ENCODE assay signal across 9 cellular contexts in the genomic region with DNA sequence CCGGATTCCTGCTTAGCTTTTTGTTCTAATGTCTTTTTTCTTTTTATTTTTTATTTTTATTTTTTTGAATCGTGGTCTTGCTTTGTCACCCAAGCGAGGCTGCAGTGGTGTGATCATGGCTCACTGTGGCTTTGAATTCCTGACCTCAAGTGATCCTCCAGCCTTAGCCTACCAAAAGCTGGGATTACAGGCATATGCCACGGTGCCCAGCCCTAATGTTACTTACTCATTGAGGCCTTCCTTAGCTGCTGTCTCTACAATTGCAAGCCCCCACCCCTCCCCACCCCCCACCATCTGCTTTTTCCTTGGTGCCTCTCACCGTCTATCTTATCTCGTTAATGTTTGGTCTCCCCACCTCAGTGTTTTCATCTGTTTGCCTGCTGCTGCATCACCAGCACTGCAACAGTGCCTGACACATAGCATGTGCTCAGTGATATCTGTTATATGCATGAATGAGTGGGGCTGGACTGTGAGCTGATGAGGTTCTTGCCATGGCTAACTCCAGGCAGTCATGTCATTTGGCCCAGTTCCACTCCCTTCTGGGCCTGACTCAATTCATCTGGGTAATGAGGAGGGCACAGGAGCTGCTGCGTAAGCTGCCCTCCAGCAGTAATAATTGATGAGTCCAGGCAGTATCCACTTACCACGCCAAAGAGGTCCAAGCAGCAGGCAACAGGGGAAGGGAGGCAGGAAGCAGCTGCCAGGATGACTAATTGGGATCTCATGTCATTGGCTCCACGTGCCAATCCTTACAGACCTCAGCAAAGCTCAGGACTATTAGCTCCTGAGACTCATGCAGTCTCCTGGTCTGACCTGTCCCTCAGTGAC. TPM values are rescaled to one million over a fixed set of nuclear protein-coding genes. Genes with fewer than 3 reads are reported as not detected.
DNase-seq lines count a peak whose midpoint lies in the region; ATAC-seq lines count a peak whose summit lies in the region.
"Had no signal": no experiment of that assay in that cellular context is flagged by ENCODE, and none has a peak within 500 bp of the region (broad histone marks: within the 10 kb centered on the region; RNA-seq: fewer than 3 reads in every experiment).

No MANE protein-coding gene starts in this region.

- POLR2A ChIA-PET in activated naive CD8-positive, alpha-beta T cell treated with anti-CD3 and anti-CD28 coated beads, Interleukin-2, amount 10 ng/mL, durations not matched to agents 7 days and 5 days (lab: Charles Lee): no interaction called here
- POLR2A ChIA-PET in activated CD4-positive, alpha-beta T cell treated with anti-CD3 and anti-CD28 coated beads, Interleukin-2, amount 10 ng/mL, durations not matched to agents 7 days and 5 days (lab: Charles Lee): no interaction called here

- no peaks in the 10 kb centered on the region for H3K4me1 Mint-ChIP-seq in activated naive CD8-positive, alpha-beta T cell treated with anti-CD3 and anti-CD28 coated beads, Interleukin-2, amount 10 ng/mL, durations not matched to agents 7 days and 5 days
- H3K4me1 Mint-ChIP-seq in activated naive CD8-positive, alpha-beta T cell treated with anti-CD3 and anti-CD28 coated beads, Interleukin-2, amount 50 U/mL, for 24 hours: no peaks in the 10 kb centered on the region
- H3K4me1 Mint-ChIP-seq in activated CD4-positive, alpha-beta T cell treated with anti-CD3 and anti-CD28 coated beads, Interleukin-2, amount 10 ng/mL, durations not matched to agents 7 days and 5 days: no peaks in the 10 kb centered on the region
- H3K4me1 Mint-ChIP-seq: neural crest cell had no signal

- 60 to 64% methylated on average over 9 of the region's 9 CpGs for WGBS in aorta, 2 donors

- H3K27ac Mint-ChIP-seq in activated naive CD8-positive, alpha-beta T cell treated with anti-CD3 and anti-CD28 coated beads, Interleukin-2, amount 10 ng/mL, durations not matched to agents 7 days and 5 days: no peak overlapping the region
- H3K27ac Mint-ChIP-seq in activated naive CD8-positive, alpha-beta T cell treated with anti-CD3 and anti-CD28 coated beads, Interleukin-2, amount 50 U/mL, for 24 hours: no peak overlapping the region
- no peak overlapping the region for H3K27ac Mint-ChIP-seq in activated CD4-positive, alpha-beta T cell treated with anti-CD3 and anti-CD28 coated beads, Interleukin-2, amount 10 ng/mL, durations not matched to agents 7 days and 5 days

- no peak overlapping the region for H3K4me3 ChIP-seq in aorta (ENCODE audit: low read length in 2 of 2)

- no peak for ATAC-seq in activated naive CD8-positive, alpha-beta T cell treated with anti-CD3 and anti-CD28 coated beads, Interleukin-2, amount 10 ng/mL, durations not matched to agents 7 days and 5 days (ENCODE audit: low read depth)
- ATAC-seq in activated naive CD8-positive, alpha-beta T cell treated with anti-CD3 and anti-CD28 coated beads, Interleukin-2, amount 50 U/mL, for 24 hours: no peak
- ATAC-seq in left ventricle myocardium superior: peak; percentile 85
- peak; percentile 72 for ATAC-seq in aorta (ENCODE audit: low FRiP score)

- H3K27me3 Mint-ChIP-seq in activated naive CD8-positive, alpha-beta T cell treated with anti-CD3 and anti-CD28 coated beads, Interleukin-2, amount 10 ng/mL, durations not matched to agents 7 days and 5 days: peaks cover 6% of the 10 kb centered on the region
- H3K27me3 Mint-ChIP-seq in activated naive CD8-positive, alpha-beta T cell treated with anti-CD3 and anti-CD28 coated beads, Interleukin-2, amount 50 U/mL, for 24 hours: no peaks in the 10 kb centered on the region
- no peaks in the 10 kb centered on the region for H3K27me3 Mint-ChIP-seq in activated CD4-positive, alpha-beta T cell treated with anti-CD3 and anti-CD28 coated beads, Interleukin-2, amount 10 ng/mL, durations not matched to agents 7 days and 5 days

- H3K27me3 ChIP-seq in aorta (ENCODE audit: control insufficient read depth in 1 of 2, insufficient read depth in 2 of 2, low read length in 1 of 2): no peaks in the 10 kb centered on the region

- no peaks in the 10 kb centered on the region for H3K9me3 ChIP-seq in aorta (ENCODE audit: control insufficient read depth, low read length)

- no peaks in the 10 kb centered on the region for H3K36me3 Mint-ChIP-seq in activated naive CD8-positive, alpha-beta T cell treated with anti-CD3 and anti-CD28 coated beads, Interleukin-2, amount 10 ng/mL, durations not matched to agents 7 days and 5 days
- H3K36me3 Mint-ChIP-seq in activated naive CD8-positive, alpha-beta T cell treated with anti-CD3 and anti-CD28 coated beads, Interleukin-2, amount 50 U/mL, for 24 hours (ENCODE audit: low read depth): no peaks in the 10 kb centered on the region
- H3K36me3 Mint-ChIP-seq in activated CD4-positive, alpha-beta T cell treated with anti-CD3 and anti-CD28 coated beads, Interleukin-2, amount 10 ng/mL, durations not matched to agents 7 days and 5 days (ENCODE audit: low read depth): no peaks in the 10 kb centered on the region

- DNase-seq in activated naive CD8-positive, alpha-beta T cell treated with anti-CD3 and anti-CD28 coated beads, Interleukin-2, amount 10 ng/mL, durations not matched to agents 7 days and 5 days: peak; percentile 1
- DNase-seq in activated naive CD8-positive, alpha-beta T cell treated with anti-CD3 and anti-CD28 coated beads, Interleukin-2, amount 50 U/mL, for 24 hours: no peak
- DNase-seq in T1000 (lab: John Stamatoyannopoulos, UW) (peak; percentile 87), left ventricle myocardium superior (no peak), aorta (peak in 1 of 2 donors; percentile 72), GDM1 (lab: John Stamatoyannopoulos, UW) (no peak)
- no peak for DNase-seq in activated CD4-positive, alpha-beta T cell treated with anti-CD3 and anti-CD28 coated beads, Interleukin-2, amount 10 ng/mL, durations not matched to agents 7 days and 5 days
- DNase-seq in stimulated activated CD4-positive, alpha-beta T cell treated with anti-CD3 and anti-CD28 coated beads, Interleukin-4, amount 100 ng/mL, for 4 hours: no peak

- no peak overlapping the region for H3K27ac ChIP-seq in aorta (ENCODE audit: low read depth in 1 of 2, low read length in 2 of 2)

- CTCF ChIA-PET in activated CD4-positive, alpha-beta T cell treated with anti-CD3 and anti-CD28 coated beads, Interleukin-2, amount 10 ng/mL, durations not matched to agents 7 days and 5 days (lab: Charles Lee): interaction anchor here (1.3 to 1.6 kb wide), 2 partner anchors 42 to 52 kb away, joined by 3 read pairs; no protein-coding TSS in a partner anchor

- H3K4me1 ChIP-seq in aorta (ENCODE audit: control insufficient read depth in 1 of 2, insufficient read depth in 2 of 2, low read length in 2 of 2): peaks cover 0 to 3% of the 10 kb centered on the region in 2 donors

- intact Hi-C loops in left ventricle myocardium superior (cut with micrococcal nuclease) (no loop called here), aorta (cut with DNase I) (no loop called here)

- no peaks in the 10 kb centered on the region for H3K9me3 Mint-ChIP-seq in activated naive CD8-positive, alpha-beta T cell treated with anti-CD3 and anti-CD28 coated beads, Interleukin-2, amount 10 ng/mL, durations not matched to agents 7 days and 5 days
- H3K9me3 Mint-ChIP-seq in activated naive CD8-positive, alpha-beta T cell treated with anti-CD3 and anti-CD28 coated beads, Interleukin-2, amount 50 U/mL, for 24 hours: no peaks in the 10 kb centered on the region
- H3K9me3 Mint-ChIP-seq in activated CD4-positive, alpha-beta T cell treated with anti-CD3 and anti-CD28 coated beads, Interleukin-2, amount 10 ng/mL, durations not matched to agents 7 days and 5 days: no peaks in the 10 kb centered on the region
- H3K9me3 Mint-ChIP-seq: neural crest cell had no signal

- H3K36me3 ChIP-seq in aorta (ENCODE audit: control insufficient read depth in 1 of 2, insufficient read depth in 2 of 2, low read length in 1 of 2): no peaks in the 10 kb centered on the region

- no peak overlapping the region for H3K4me3 Mint-ChIP-seq in activated naive CD8-positive, alpha-beta T cell treated with anti-CD3 and anti-CD28 coated beads, Interleukin-2, amount 10 ng/mL, durations not matched to agents 7 days and 5 days
- H3K4me3 Mint-ChIP-seq in activated naive CD8-positive, alpha-beta T cell treated with anti-CD3 and anti-CD28 coated beads, Interleukin-2, amount 50 U/mL, for 24 hours: no peak overlapping the region
- H3K4me3 Mint-ChIP-seq in activated CD4-positive, alpha-beta T cell treated with anti-CD3 and anti-CD28 coated beads, Interleukin-2, amount 10 ng/mL, durations not matched to agents 7 days and 5 days: no peak overlapping the region
- H3K4me3 Mint-ChIP-seq: neural crest cell had no signal

RNA-seq across cellular contexts. Expression of a gene that starts 34.3 kb away (rescaled TPM):
- 100 to 1,000 TPM; 218 to 222 TPM for total RNA-seq in activated naive CD8-positive, alpha-beta T cell treated with anti-CD3 and anti-CD28 coated beads, Interleukin-2, amount 10 ng/mL, durations not matched to agents 7 days and 5 days
- total RNA-seq in left ventricle myocardium superior (130 TPM), aorta (100 to 1,000 TPM; 193 to 397 TPM)
- 100 to 1,000 TPM in 1 of 2 donors, 10 to 100 TPM in 1; 48.8 to 167 TPM for polyA plus RNA-seq in aorta
- total RNA-seq in activated CD4-positive, alpha-beta T cell treated with anti-CD3 and anti-CD28 coated beads, Interleukin-2, amount 10 ng/mL, durations not matched to agents 7 days and 5 days: 100 to 1,000 TPM; 263 to 269 TPM

RNA-seq across cellular contexts. Expression of a gene that starts 56.6 kb away (rescaled TPM):
- total RNA-seq in activated naive CD8-positive, alpha-beta T cell treated with anti-CD3 and anti-CD28 coated beads, Interleukin-2, amount 10 ng/mL, durations not matched to agents 7 days and 5 days: 10 to 100 TPM; 24.8 to 26.8 TPM
- total RNA-seq in left ventricle myocardium superior: 28.1 TPM
- total RNA-seq in aorta: 10 to 100 TPM; 30.3 to 48.3 TPM
- polyA plus RNA-seq in aorta: 10 to 100 TPM; 15.5 to 18.6 TPM
- total RNA-seq in activated CD4-positive, alpha-beta T cell treated with anti-CD3 and anti-CD28 coated beads, Interleukin-2, amount 10 ng/mL, durations not matched to agents 7 days and 5 days: 10 to 100 TPM; 20.8 to 22.8 TPM

Comparison
In these comparisons a context has a peak if more than half of its experiments do, and no peak if none do; other contexts are left out.
1. DNase-seq: peak in activated naive CD8-positive, alpha-beta T cell treated with anti-CD3 and anti-CD28 coated beads, Interleukin-2, amount 10 ng/mL, durations not matched to agents 7 days and 5 days (single experiment) and T1000 (single experiment); none in activated naive CD8-positive, alpha-beta T cell treated with anti-CD3 and anti-CD28 coated beads, Interleukin-2, amount 50 U/mL, for 24 hours (single experiment), left ventricle myocardium superior (single experiment), activated CD4-positive, alpha-beta T cell treated with anti-CD3 and anti-CD28 coated beads, Interleukin-2, amount 10 ng/mL, durations not matched to agents 7 days and 5 days (single experiment), stimulated activated CD4-positive, alpha-beta T cell treated with anti-CD3 and anti-CD28 coated beads, Interleukin-4, amount 100 ng/mL, for 4 hours (0 of 2) and GDM1 (single experiment).
2. ATAC-seq: peak in left ventricle myocardium superior (single experiment) and aorta (single experiment); none in activated naive CD8-positive, alpha-beta T cell treated with anti-CD3 and anti-CD28 coated beads, Interleukin-2, amount 10 ng/mL, durations not matched to agents 7 days and 5 days (single experiment) and activated naive CD8-positive, alpha-beta T cell treated with anti-CD3 and anti-CD28 coated beads, Interleukin-2, amount 50 U/mL, for 24 hours (single experiment).